ENCODE assay signal across 17 cellular contexts in genomic region chr10:77417806-77418205, GRCh38.
DNase-seq lines count a peak whose midpoint lies in the region; ATAC-seq and TF ChIP-seq lines count a peak whose summit lies in the region.
"Had no signal": no experiment of that assay in that cellular context is flagged by ENCODE, and none has a peak within 500 bp of the region (broad histone marks: within the 10 kb centered on the region; RNA-seq: fewer than 3 reads in every experiment).

No MANE protein-coding gene starts in this region.

- peak; percentile 51 for ATAC-seq in left lobe of liver
- ATAC-seq in HG03025 (IDR thresholded peaks at IDR 0.05; ENCODE audit: low FRiP score, unreplicated experiment) = no peak
- no peak for ATAC-seq in GM19324 (IDR thresholded peaks at IDR 0.05; ENCODE audit: low FRiP score, unreplicated experiment)
- ATAC-seq in HG02610 (IDR thresholded peaks at IDR 0.05; ENCODE audit: unreplicated experiment) = no peak
- ATAC-seq: GM23338, T-cell had no signal

- H3K36me3 ChIP-seq in SJSA1 (no peaks in the 10 kb centered on the region), skeletal muscle tissue (ENCODE audit: control insufficient read depth in 3 of 3, insufficient read depth in 3 of 3, low read length in 3 of 3) (no peaks in the 10 kb centered on the region)

- peaks cover 45% of the 10 kb centered on the region for H3K4me1 ChIP-seq in SJSA1 (replicated peaks)
- peaks cover 11 to 52% (median 12%) of the 10 kb centered on the region in 3 donors for H3K4me1 ChIP-seq in skeletal muscle tissue (ENCODE audit: control insufficient read depth in 3 of 3, insufficient read depth in 3 of 3, low read length in 3 of 3)
- H3K4me1 ChIP-seq: parathyroid adenoma had no signal

- DNase-seq in SJSA1 (ENCODE audit: low read depth in 1 of 2, low spot score in 2 of 2) (no peak), left lobe of liver (ENCODE audit: low spot score) (no peak), NAMALWA (ENCODE audit: low spot score) (no peak)
- DNase-seq: activated CD4-positive, alpha-beta T cell treated with anti-CD3 and anti-CD28 coated beads, Interleukin-2, amount 50 U/mL, for 1 hour; activated CD8-positive, alpha-beta memory T cell treated with anti-CD3 and anti-CD28 coated beads, Interleukin-2, amount 50 U/mL, for 48 hours; activated gamma-delta T cell; hippocampal formation; NCI-H1694 treated with DMSO at 0.1 percent for 48 hours; NCI-H2227 treated with DMSO at 0.1 percent for 48 hours; T-cell had no signal

- H3K27me3 ChIP-seq in SJSA1 (replicated peaks) = no peaks in the 10 kb centered on the region
- peaks cover 0 to 3% (median 0%) of the 10 kb centered on the region in 3 donors for H3K27me3 ChIP-seq in skeletal muscle tissue (ENCODE audit: control insufficient read depth in 3 of 3, insufficient read depth in 3 of 3, low read length in 3 of 3)

- no peak for TF ChIP-seq CTCF in C4-2B (conservative IDR thresholded peaks at IDR 0.05)

- peak overlapping the region; percentile 34; the same call in 1 of the 2 replicates for H3K27ac ChIP-seq in C4-2B
- H3K27ac ChIP-seq in SJSA1 = peak overlapping the region; percentile 97
- peak overlapping the region; percentile 46 for H3K27ac ChIP-seq in skeletal muscle tissue (ENCODE audit: low read depth, low read length)
- H3K27ac ChIP-seq: parathyroid adenoma had no signal

- H3K9me3 ChIP-seq in SJSA1 (replicated peaks) = no peaks in the 10 kb centered on the region
- no peaks in the 10 kb centered on the region for H3K9me3 ChIP-seq in skeletal muscle tissue (ENCODE audit: control insufficient read depth in 3 of 3, low read length in 3 of 3)

- no peak overlapping the region for H3K4me3 ChIP-seq in SJSA1
- H3K4me3 ChIP-seq in skeletal muscle tissue (ENCODE audit: low read length in 3 of 3) = no peak overlapping the region
- H3K4me3 ChIP-seq: GM23338 had no signal

- no peak overlapping the region for H3K9ac ChIP-seq in skeletal muscle tissue (ENCODE audit: low read depth in 1 of 3, low read length in 3 of 3)
- H3K9ac ChIP-seq: parathyroid adenoma had no signal

Comparison
In these comparisons a context has a peak if more than half of its experiments do, and no peak if none do; other contexts are left out.
1. H3K27ac ChIP-seq: peak in every context shown above with its lines; median percentile 97 in SJSA1; 46 in skeletal muscle tissue; 34 in C4-2B.